Comparison of ENCODE assay signal across 11 cellular contexts in the genomic region with DNA sequence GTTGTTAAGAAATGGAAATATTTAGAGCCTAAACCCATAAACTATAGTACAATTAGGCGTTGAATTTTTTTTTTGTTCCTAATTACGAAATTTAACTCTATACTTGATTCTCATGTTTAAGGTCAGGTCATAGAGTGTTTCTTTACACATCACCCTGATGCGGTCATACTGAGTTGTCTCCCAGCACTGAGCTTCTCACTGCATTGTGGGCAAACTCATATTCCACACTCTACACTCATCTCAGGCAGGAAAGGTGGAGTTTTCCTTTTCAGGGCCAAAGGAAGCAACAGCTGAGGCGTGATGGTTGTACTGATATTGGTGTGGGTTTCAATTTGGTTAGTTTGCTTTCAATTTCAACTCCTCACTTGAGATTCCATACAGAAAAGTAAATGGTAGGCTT.
A peak's percentile ranks its signal among the peaks of the same experiment; 100 is the strongest.
DNase-seq lines count a peak whose midpoint lies in the region; ATAC-seq and TF ChIP-seq lines count a peak whose summit lies in the region.
"Had no signal": no experiment of that assay in that cellular context is flagged by ENCODE, and none has a peak within 500 bp of the region (broad histone marks: within the 10 kb centered on the region; RNA-seq: fewer than 3 reads in every experiment).

No MANE protein-coding gene starts in this region.

- H3K4me1 ChIP-seq in colonic mucosa: no peaks in the 10 kb centered on the region
- peaks cover 9 to 14% of the 10 kb centered on the region in 2 donors for H3K4me1 ChIP-seq in left lung
- peaks cover 0 to 89% (median 27%) of the 10 kb centered on the region in 4 donors for H3K4me1 ChIP-seq in tibial artery

- peak; percentile 74 for ATAC-seq in left lung

- no peaks in the 10 kb centered on the region for H3K36me3 ChIP-seq in colonic mucosa
- H3K36me3 ChIP-seq in left lung: no peaks in the 10 kb centered on the region
- H3K36me3 ChIP-seq in tibial artery: no peaks in the 10 kb centered on the region

- peak; percentile 96 for DNase-seq in LHCN-M2 (ENCODE audit: low read depth)
- no peak for DNase-seq in colonic mucosa
- DNase-seq in left lung: no peak
- no peak for DNase-seq in tibial artery
- DNase-seq in activated CD4-positive, CD25-positive, alpha-beta regulatory T cell (lab: John Stamatoyannopoulos, UW): no peak
- no peak for DNase-seq in foreskin melanocyte
- no peak for DNase-seq in NCI-H1105 (lab: John Stamatoyannopoulos, UW)
- DNase-seq in inferior parietal cortex (ENCODE audit: extremely low spot score): no peak
- DNase-seq: activated CD4-positive, alpha-beta memory T cell treated with anti-CD3 and anti-CD28 coated beads, Interleukin-2, amount 10 ng/mL, durations not matched to agents 7 days and 5 days; central memory CD4-positive, alpha-beta T cell; stimulated activated CD4-positive, alpha-beta T cell treated with anti-CD3 and anti-CD28 coated beads, Interleukin-2, amount 100 ng/mL, for 48 hours had no signal

- H3K27me3 ChIP-seq in colonic mucosa: no peaks in the 10 kb centered on the region
- H3K27me3 ChIP-seq in left lung: no peaks in the 10 kb centered on the region
- H3K27me3 ChIP-seq in tibial artery: no peaks in the 10 kb centered on the region

- no peak overlapping the region for H3K9ac ChIP-seq in colonic mucosa (ENCODE audit: low read depth in 2 of 2, low read length in 2 of 2)

- intact Hi-C loops in colonic mucosa (cut with DNase I) (no loop called here), left lung (cut with DNase I) (no loop called here), tibial artery (cut with DNase I; ENCODE audit: low total_unique reads) (no loop called here)

- H3K9me3 ChIP-seq in colonic mucosa: no peaks in the 10 kb centered on the region
- H3K9me3 ChIP-seq in left lung: no peaks in the 10 kb centered on the region
- H3K9me3 ChIP-seq in tibial artery: no peaks in the 10 kb centered on the region

- TF ChIP-seq CTCF in colonic mucosa (IDR thresholded peaks at IDR 0.05) (no peak), left lung (IDR thresholded peaks at IDR 0.05) (no peak), tibial artery (IDR thresholded peaks at IDR 0.05) (no peak)

- peak overlapping the region; percentile 37 for H3K27ac ChIP-seq in colonic mucosa
- H3K27ac ChIP-seq in left lung: peak overlapping the region; percentile 62 to 65
- peak overlapping the region; percentile 68 to 78 for H3K27ac ChIP-seq in tibial artery

- H3K4me3 ChIP-seq in colonic mucosa (no peak overlapping the region), left lung (no peak overlapping the region), tibial artery (peak overlapping the region; percentile 3 to 15)

Comparison
In these comparisons a context has a peak if more than half of its experiments do, and no peak if none do; other contexts are left out.
1. H3K4me3 ChIP-seq: peak in tibial artery (2 of 2); none in colonic mucosa (single experiment) and left lung (0 of 2).
2. Peak in every context shown above with its lines, with median percentiles within 50 percentile points of each other: H3K27ac ChIP-seq.